In the genomic region with DNA sequence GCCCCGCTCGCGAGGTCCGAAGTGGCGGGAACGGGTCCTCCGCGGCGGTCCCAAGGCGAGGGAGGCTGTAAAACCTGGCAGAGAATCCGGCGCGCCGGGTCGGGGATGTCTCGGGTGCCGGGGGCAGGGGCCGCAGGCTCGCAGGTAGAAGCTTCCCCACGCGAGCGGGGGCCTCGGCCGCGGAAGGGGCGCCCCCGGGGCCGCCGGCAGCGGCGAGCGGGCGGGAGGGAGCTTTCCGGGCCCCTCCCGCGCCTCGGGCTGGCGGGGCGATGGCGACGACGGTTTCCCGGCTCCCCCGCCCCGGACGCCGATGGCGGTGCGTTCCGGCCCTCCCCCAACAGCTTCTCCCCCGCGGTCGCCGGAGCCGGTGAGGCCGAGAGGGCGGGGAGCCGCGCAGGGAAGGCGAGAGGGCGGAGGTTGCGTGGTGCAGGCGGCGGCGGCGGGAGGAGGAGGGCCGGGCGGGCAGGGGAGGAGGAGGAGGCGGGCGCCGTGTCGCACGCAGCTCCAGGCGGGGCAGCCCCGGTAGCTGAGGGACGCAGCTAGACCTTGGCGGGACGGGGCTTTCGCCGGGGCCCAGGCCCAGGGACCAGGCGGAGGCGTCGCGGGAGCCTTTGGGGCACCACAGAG, we compare ENCODE assay signal across 1 cellular context.
TF ChIP-seq lines count a peak whose summit lies in the region.

Gene CUL1 (plus strand): TSS at position 507 of the 627 bp plus-strand sequence. CDS start 31,220 bp downstream, outside the sequence.

TF ChIP-seq in HepG2, 621 proteins besides CTCF, POLR2A, EP300 and RAD21 (continued from another document and continues in another):
- TF ChIP-seq ZBTB43 (CRISPR knock-in tag; conservative IDR thresholded peaks at IDR 0.05) (no peak), ZKSCAN1 (IDR thresholded peaks at IDR 0.05; ENCODE audit: low read length) (no peak), ZNF468 (CRISPR knock-in tag; IDR thresholded peaks at IDR 0.05) (0 out of 2 replicates have a peak, but pooled peaks have one; percentile 14), NFIC (IDR thresholded peaks at IDR 0.05; ENCODE audit: low read length) (no peak), HNRNPUL1 (IDR thresholded peaks at IDR 0.05; ENCODE audit: low read depth, low read length) (no peak), AHDC1 (CRISPR knock-in tag; IDR thresholded peaks at IDR 0.05; ENCODE audit: borderline replicate concordance) (no peak), ADNP (CRISPR knock-in tag; IDR thresholded peaks at IDR 0.05) (no peak), ZNF354B (CRISPR knock-in tag; IDR thresholded peaks at IDR 0.05) (no peak), ZNF292 (CRISPR knock-in tag; IDR thresholded peaks at IDR 0.05; ENCODE audit: borderline replicate concordance, low read depth) (no peak), RAD51 (IDR thresholded peaks at IDR 0.05; ENCODE audit: borderline replicate concordance) (no peak), RORA (CRISPR knock-in tag; IDR thresholded peaks at IDR 0.05) (no peak), HDAC1 (CRISPR knock-in tag; IDR thresholded peaks at IDR 0.05) (no peak), U2AF1 (optimal IDR thresholded peaks at IDR 0.05; ENCODE audit: low read depth, low read length) (peak; percentile 26), ZNF737 (CRISPR knock-in tag; IDR thresholded peaks at IDR 0.05; ENCODE audit: borderline replicate concordance) (no peak), BRD4 (CRISPR knock-in tag; IDR thresholded peaks at IDR 0.05) (no peak), SIX4 (CRISPR knock-in tag; IDR thresholded peaks at IDR 0.05) (no peak), ZNF10 (CRISPR knock-in tag; IDR thresholded peaks at IDR 0.05; ENCODE audit: borderline replicate concordance, low read depth) (no peak), AHR (CRISPR knock-in tag; IDR thresholded peaks at IDR 0.05) (no peak), ZNF460 (CRISPR knock-in tag; IDR thresholded peaks at IDR 0.05; ENCODE audit: borderline replicate concordance) (no peak), CCDC6 (CRISPR knock-in tag; IDR thresholded peaks at IDR 0.05) (peak; percentile 62; the same call in 1 of the 2 replicates), MEIS1 (CRISPR knock-in tag; IDR thresholded peaks at IDR 0.05; ENCODE audit: borderline replicate concordance) (no peak), ZNF775 (CRISPR knock-in tag; IDR thresholded peaks at IDR 0.05; ENCODE audit: borderline replicate concordance) (no peak), SNRNP70 (IDR thresholded peaks at IDR 0.05; ENCODE audit: low read depth, low read length) (no peak), SMARCE1 (IDR thresholded peaks at IDR 0.05; ENCODE audit: borderline replicate concordance) (no peak), ZNF138 (CRISPR knock-in tag; IDR thresholded peaks at IDR 0.05; ENCODE audit: low read depth) (no peak), KMT2A (CRISPR knock-in tag; IDR thresholded peaks at IDR 0.05) (peak; percentile 71; the same call in 1 of the 2 replicates), TAF15 (IDR thresholded peaks at IDR 0.05; ENCODE audit: low read depth, low read length, poor library complexity, severe bottlenecking) (no peak), ZNF792 (CRISPR knock-in tag; IDR thresholded peaks at IDR 0.05) (no peak), RELA (CRISPR knock-in tag; IDR thresholded peaks at IDR 0.05) (no peak; the same call in 1 of the 2 replicates), ZMAT5 (CRISPR knock-in tag; IDR thresholded peaks at IDR 0.05; ENCODE audit: borderline replicate concordance, low read depth) (no peak), ZNF143 (CRISPR knock-in tag; IDR thresholded peaks at IDR 0.05) (no peak), ZNF605 (CRISPR knock-in tag; IDR thresholded peaks at IDR 0.05) (no peak), ZNF510 (CRISPR knock-in tag; IDR thresholded peaks at IDR 0.05; ENCODE audit: low read depth) (no peak), ZNF782 (CRISPR knock-in tag; IDR thresholded peaks at IDR 0.05; ENCODE audit: borderline replicate concordance) (no peak), CEBPB (IDR thresholded peaks at IDR 0.05; ENCODE audit: borderline replicate concordance, low read depth, low read length) (no peak), NFE2 (CRISPR knock-in tag; IDR thresholded peaks at IDR 0.05) (no peak), POLR2G (IDR thresholded peaks at IDR 0.05; ENCODE audit: low read depth, low read length) (peak; percentile 68), NPAS2 (CRISPR knock-in tag; IDR thresholded peaks at IDR 0.05; ENCODE audit: borderline replicate concordance) (no peak), HOXD1 (CRISPR knock-in tag; IDR thresholded peaks at IDR 0.05) (peak; percentile 37; the same call in 1 of the 2 replicates), SMAD9 (CRISPR knock-in tag; IDR thresholded peaks at IDR 0.05) (no peak), TRIM24 (CRISPR knock-in tag; IDR thresholded peaks at IDR 0.05) (no peak), NONO (IDR thresholded peaks at IDR 0.05) (no peak), NONO (CRISPR knock-in tag; conservative IDR thresholded peaks at IDR 0.05) (no peak; the same call in 1 of the 2 replicates), ZFP62 (CRISPR knock-in tag; IDR thresholded peaks at IDR 0.05) (no peak), ZNF589 (CRISPR knock-in tag; conservative IDR thresholded peaks at IDR 0.05) (no peak), SATB2 (CRISPR knock-in tag; IDR thresholded peaks at IDR 0.05) (no peak), BCL6 (CRISPR knock-in tag; IDR thresholded peaks at IDR 0.05) (peak; percentile 1; the same call in 1 of the 2 replicates)
- TF ChIP-seq, protein P1, sequence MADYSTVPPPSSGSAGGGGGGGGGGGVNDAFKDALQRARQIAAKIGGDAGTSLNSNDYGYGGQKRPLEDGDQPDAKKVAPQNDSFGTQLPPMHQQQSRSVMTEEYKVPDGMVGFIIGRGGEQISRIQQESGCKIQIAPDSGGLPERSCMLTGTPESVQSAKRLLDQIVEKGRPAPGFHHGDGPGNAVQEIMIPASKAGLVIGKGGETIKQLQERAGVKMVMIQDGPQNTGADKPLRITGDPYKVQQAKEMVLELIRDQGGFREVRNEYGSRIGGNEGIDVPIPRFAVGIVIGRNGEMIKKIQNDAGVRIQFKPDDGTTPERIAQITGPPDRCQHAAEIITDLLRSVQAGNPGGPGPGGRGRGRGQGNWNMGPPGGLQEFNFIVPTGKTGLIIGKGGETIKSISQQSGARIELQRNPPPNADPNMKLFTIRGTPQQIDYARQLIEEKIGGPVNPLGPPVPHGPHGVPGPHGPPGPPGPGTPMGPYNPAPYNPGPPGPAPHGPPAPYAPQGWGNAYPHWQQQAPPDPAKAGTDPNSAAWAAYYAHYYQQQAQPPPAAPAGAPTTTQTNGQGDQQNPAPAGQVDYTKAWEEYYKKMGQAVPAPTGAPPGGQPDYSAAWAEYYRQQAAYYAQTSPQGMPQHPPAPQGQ (CRISPR knock-in tag; IDR thresholded peaks at IDR 0.05; ENCODE audit: borderline replicate concordance): no peak
- TF ChIP-seq, protein P2, sequence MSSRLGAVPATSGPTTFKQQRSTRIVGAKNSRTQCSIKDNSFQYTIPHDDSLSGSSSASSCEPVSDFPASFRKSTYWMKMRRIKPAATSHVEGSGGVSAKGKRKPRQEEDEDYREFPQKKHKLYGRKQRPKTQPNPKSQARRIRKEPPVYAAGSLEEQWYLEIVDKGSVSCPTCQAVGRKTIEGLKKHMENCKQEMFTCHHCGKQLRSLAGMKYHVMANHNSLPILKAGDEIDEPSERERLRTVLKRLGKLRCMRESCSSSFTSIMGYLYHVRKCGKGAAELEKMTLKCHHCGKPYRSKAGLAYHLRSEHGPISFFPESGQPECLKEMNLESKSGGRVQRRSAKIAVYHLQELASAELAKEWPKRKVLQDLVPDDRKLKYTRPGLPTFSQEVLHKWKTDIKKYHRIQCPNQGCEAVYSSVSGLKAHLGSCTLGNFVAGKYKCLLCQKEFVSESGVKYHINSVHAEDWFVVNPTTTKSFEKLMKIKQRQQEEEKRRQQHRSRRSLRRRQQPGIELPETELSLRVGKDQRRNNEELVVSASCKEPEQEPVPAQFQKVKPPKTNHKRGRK (CRISPR knock-in tag; IDR thresholded peaks at IDR 0.05): no peak
- TF ChIP-seq, protein P3, sequence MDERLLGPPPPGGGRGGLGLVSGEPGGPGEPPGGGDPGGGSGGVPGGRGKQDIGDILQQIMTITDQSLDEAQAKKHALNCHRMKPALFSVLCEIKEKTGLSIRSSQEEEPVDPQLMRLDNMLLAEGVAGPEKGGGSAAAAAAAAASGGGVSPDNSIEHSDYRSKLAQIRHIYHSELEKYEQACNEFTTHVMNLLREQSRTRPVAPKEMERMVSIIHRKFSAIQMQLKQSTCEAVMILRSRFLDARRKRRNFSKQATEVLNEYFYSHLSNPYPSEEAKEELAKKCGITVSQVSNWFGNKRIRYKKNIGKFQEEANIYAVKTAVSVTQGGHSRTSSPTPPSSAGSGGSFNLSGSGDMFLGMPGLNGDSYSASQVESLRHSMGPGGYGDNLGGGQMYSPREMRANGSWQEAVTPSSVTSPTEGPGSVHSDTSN (CRISPR knock-in tag; IDR thresholded peaks at IDR 0.05): no peak
- TF ChIP-seq, protein P4, sequence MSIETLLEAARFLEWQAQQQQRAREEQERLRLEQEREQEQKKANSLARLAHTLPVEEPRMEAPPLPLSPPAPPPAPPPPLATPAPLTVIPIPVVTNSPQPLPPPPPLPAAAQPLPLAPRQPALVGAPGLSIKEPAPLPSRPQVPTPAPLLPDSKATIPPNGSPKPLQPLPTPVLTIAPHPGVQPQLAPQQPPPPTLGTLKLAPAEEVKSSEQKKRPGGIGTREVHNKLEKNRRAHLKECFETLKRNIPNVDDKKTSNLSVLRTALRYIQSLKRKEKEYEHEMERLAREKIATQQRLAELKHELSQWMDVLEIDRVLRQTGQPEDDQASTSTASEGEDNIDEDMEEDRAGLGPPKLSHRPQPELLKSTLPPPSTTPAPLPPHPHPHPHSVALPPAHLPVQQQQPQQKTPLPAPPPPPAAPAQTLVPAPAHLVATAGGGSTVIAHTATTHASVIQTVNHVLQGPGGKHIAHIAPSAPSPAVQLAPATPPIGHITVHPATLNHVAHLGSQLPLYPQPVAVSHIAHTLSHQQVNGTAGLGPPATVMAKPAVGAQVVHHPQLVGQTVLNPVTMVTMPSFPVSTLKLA (IDR thresholded peaks at IDR 0.05): no peak
- TF ChIP-seq, protein P5, sequence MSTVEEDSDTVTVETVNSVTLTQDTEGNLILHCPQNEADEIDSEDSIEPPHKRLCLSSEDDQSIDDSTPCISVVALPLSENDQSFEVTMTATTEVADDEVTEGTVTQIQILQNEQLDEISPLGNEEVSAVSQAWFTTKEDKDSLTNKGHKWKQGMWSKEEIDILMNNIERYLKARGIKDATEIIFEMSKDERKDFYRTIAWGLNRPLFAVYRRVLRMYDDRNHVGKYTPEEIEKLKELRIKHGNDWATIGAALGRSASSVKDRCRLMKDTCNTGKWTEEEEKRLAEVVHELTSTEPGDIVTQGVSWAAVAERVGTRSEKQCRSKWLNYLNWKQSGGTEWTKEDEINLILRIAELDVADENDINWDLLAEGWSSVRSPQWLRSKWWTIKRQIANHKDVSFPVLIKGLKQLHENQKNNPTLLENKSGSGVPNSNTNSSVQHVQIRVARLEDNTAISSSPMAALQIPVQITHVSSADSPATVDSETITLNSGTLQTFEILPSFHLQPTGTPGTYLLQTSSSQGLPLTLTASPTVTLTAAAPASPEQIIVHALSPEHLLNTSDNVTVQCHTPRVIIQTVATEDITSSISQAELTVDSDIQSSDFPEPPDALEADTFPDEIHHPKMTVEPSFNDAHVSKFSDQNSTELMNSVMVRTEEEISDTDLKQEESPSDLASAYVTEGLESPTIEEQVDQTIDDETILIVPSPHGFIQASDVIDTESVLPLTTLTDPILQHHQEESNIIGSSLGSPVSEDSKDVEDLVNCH (CRISPR knock-in tag; IDR thresholded peaks at IDR 0.05): no peak
